Comparison of ENCODE assay signal across 10 cellular contexts in the genomic region with DNA sequence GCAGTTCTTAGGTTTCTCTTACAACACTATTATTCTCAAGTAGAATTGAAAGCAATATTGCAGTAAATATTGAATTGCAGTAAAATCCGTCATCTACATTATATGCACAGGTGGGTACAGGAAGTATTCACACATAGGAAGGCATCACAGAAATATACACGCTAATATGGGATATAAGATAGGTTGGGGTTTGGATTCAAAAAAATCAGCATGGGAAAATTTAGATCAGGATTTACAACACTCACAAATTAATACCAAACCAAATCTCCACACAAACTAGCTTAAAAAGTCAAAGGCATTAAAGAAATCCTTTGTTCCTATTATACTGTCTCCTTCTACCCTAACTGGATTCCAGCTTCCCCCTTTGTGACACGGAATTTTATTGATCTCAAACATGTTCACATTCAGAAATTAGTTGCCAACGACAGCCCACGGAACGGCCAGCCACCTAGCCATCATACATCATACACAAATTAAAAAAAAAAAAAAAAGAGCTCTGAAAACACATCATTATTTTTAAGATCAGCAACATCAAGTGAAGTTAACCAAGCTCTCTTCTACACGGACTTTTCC. TPM values are rescaled to one million over a fixed set of nuclear protein-coding genes. Genes with fewer than 3 reads are reported as not detected.
DNase-seq lines count a peak whose midpoint lies in the region; ATAC-seq lines count a peak whose summit lies in the region.
"Had no signal": no experiment of that assay in that cellular context is flagged by ENCODE, and none has a peak within 500 bp of the region (broad histone marks: within the 10 kb centered on the region; RNA-seq: fewer than 3 reads in every experiment).

No MANE protein-coding gene starts in this region.

- DNase-seq in activated T-cell treated with anti-CD3 and anti-CD28 coated beads, Interleukin-2, amount 50 U/mL, for 4 hours, result no peak
- no peak for DNase-seq in activated T-cell treated with anti-CD3 and anti-CD28 coated beads for 4 hours
- no peak for DNase-seq in T-helper 17 cell
- no peak for DNase-seq in immature natural killer cell
- DNase-seq in stimulated activated naive CD4-positive, alpha-beta T cell (lab: John Stamatoyannopoulos, UW), result no peak
- DNase-seq in NCI-H2081 treated with DMSO at 0.1 percent for 48 hours (lab: John Stamatoyannopoulos, UW), result no peak
- no peak for DNase-seq in NCI-H2227 (lab: John Stamatoyannopoulos, UW; ENCODE audit: unreplicated experiment)
- DNase-seq: AML-193 had no signal

- no peaks in the 10 kb centered on the region for H3K36me3 Mint-ChIP-seq in activated T-cell treated with anti-CD3 and anti-CD28 coated beads, Interleukin-2, amount 50 U/mL, for 4 hours (ENCODE audit: insufficient read depth)
- H3K36me3 Mint-ChIP-seq in T-helper 17 cell (ENCODE audit: low read depth) (peaks cover 7% of the 10 kb centered on the region), immature natural killer cell (no peaks in the 10 kb centered on the region)
- peaks cover 6% of the 10 kb centered on the region for H3K36me3 Mint-ChIP-seq in stimulated activated memory B cell treated with anti-CD40 and anti-IgM and Interleukin-4, amounts not matched to agents 10 μg/mL and 1 μg/mL and 100 μg/mL, for 72 hours

- no peaks in the 10 kb centered on the region for H3K9me3 ChIP-seq in T-helper 17 cell (ENCODE audit: control insufficient read depth, low read length, poor library complexity, severe bottlenecking)
- H3K9me3 ChIP-seq: MG63 had no signal

- peaks cover 73% of the 10 kb centered on the region for H3K27me3 Mint-ChIP-seq in activated T-cell treated with anti-CD3 and anti-CD28 coated beads, Interleukin-2, amount 50 U/mL, for 4 hours (ENCODE audit: low read depth)
- H3K27me3 Mint-ChIP-seq in T-helper 17 cell, result peaks cover 64% of the 10 kb centered on the region
- H3K27me3 Mint-ChIP-seq in immature natural killer cell (ENCODE audit: low read depth in 3 of 3), result peaks cover 17 to 57% (median 27%) of the 10 kb centered on the region in 3 donors
- peaks cover 65% of the 10 kb centered on the region for H3K27me3 Mint-ChIP-seq in stimulated activated memory B cell treated with anti-CD40 and anti-IgM and Interleukin-4, amounts not matched to agents 10 μg/mL and 1 μg/mL and 100 μg/mL, for 72 hours

- H3K27ac Mint-ChIP-seq in T-helper 17 cell (no peak overlapping the region), immature natural killer cell (no peak overlapping the region)
- H3K27ac Mint-ChIP-seq in stimulated activated memory B cell treated with anti-CD40 and anti-IgM and Interleukin-4, amounts not matched to agents 10 μg/mL and 1 μg/mL and 100 μg/mL, for 72 hours, result no peak overlapping the region

- no peaks in the 10 kb centered on the region for H3K9me3 Mint-ChIP-seq in activated T-cell treated with anti-CD3 and anti-CD28 coated beads, Interleukin-2, amount 50 U/mL, for 4 hours
- no peaks in the 10 kb centered on the region for H3K9me3 Mint-ChIP-seq in immature natural killer cell
- H3K9me3 Mint-ChIP-seq in stimulated activated memory B cell treated with anti-CD40 and anti-IgM and Interleukin-4, amounts not matched to agents 10 μg/mL and 1 μg/mL and 100 μg/mL, for 72 hours, result no peaks in the 10 kb centered on the region

- H3K4me1 Mint-ChIP-seq in activated T-cell treated with anti-CD3 and anti-CD28 coated beads, Interleukin-2, amount 50 U/mL, for 4 hours (ENCODE audit: low read depth), result peaks cover 25% of the 10 kb centered on the region
- H3K4me1 Mint-ChIP-seq in T-helper 17 cell (peaks cover 31% of the 10 kb centered on the region), immature natural killer cell (peaks cover 28 to 33% of the 10 kb centered on the region in 2 donors)
- H3K4me1 Mint-ChIP-seq in stimulated activated memory B cell treated with anti-CD40 and anti-IgM and Interleukin-4, amounts not matched to agents 10 μg/mL and 1 μg/mL and 100 μg/mL, for 72 hours, result peaks cover 37% of the 10 kb centered on the region

- peak overlapping the region; percentile 83 for H3K4me3 Mint-ChIP-seq in activated T-cell treated with anti-CD3 and anti-CD28 coated beads, Interleukin-2, amount 50 U/mL, for 4 hours
- H3K4me3 Mint-ChIP-seq in T-helper 17 cell (peak overlapping the region; percentile 98), immature natural killer cell (peak overlapping the region; percentile 77 to 88 (median 85))
- H3K4me3 Mint-ChIP-seq in stimulated activated memory B cell treated with anti-CD40 and anti-IgM and Interleukin-4, amounts not matched to agents 10 μg/mL and 1 μg/mL and 100 μg/mL, for 72 hours, result peak overlapping the region; percentile 2

- no peak for ATAC-seq in activated T-cell treated with anti-CD3 and anti-CD28 coated beads, Interleukin-2, amount 50 U/mL, for 4 hours
- no peak for ATAC-seq in T-helper 17 cell
- ATAC-seq in stimulated activated memory B cell treated with anti-CD40 and anti-IgM and Interleukin-4, amounts not matched to agents 10 μg/mL and 1 μg/mL and 100 μg/mL, for 72 hours, result no peak

RNA-seq across cellular contexts. Expression of a gene that starts 2.2 kb away (rescaled TPM):
- total RNA-seq in activated T-cell treated with anti-CD3 and anti-CD28 coated beads, Interleukin-2, amount 50 U/mL, for 4 hours, result 1 to 10 TPM; 2.3 to 3.5 (median 2.7) TPM
- under 1 TPM; 0.08 to 0.22 TPM for total RNA-seq in T-helper 17 cell
- not detected for polyA plus RNA-seq in immature natural killer cell

RNA-seq across cellular contexts. Expression of a gene that starts 8.1 kb away (rescaled TPM):
- under 1 TPM in 1 of 3 donors, not detected in 2; 0.03 TPM for total RNA-seq in activated T-cell treated with anti-CD3 and anti-CD28 coated beads, Interleukin-2, amount 50 U/mL, for 4 hours
- total RNA-seq in T-helper 17 cell, result not detected
- polyA plus RNA-seq in immature natural killer cell, result not detected

Comparison
In these comparisons a context has a peak if more than half of its experiments do, and no peak if none do; other contexts are left out.
1. H3K4me3 Mint-ChIP-seq: peak in every context shown above with its lines; median percentile 98 in T-helper 17 cell; 85 in immature natural killer cell; 83 in activated T-cell treated with anti-CD3 and anti-CD28 coated beads, Interleukin-2, amount 50 U/mL, for 4 hours; 2 in stimulated activated memory B cell treated with anti-CD40 and anti-IgM and Interleukin-4, amounts not matched to agents 10 μg/mL and 1 μg/mL and 100 μg/mL, for 72 hours.